8 cellular contexts compared by ENCODE assay signal in genomic region chrX:39149761-39150160, GRCh38.
DNase-seq lines count a peak whose midpoint lies in the region; ATAC-seq and TF ChIP-seq lines count a peak whose summit lies in the region.

No MANE protein-coding gene starts in this region.

- H3K27ac ChIP-seq in ascending aorta (no peak overlapping the region), iPS-18a (ENCODE audit: low read length) (no peak overlapping the region)

- H3K4me1 ChIP-seq in ascending aorta (no peaks in the 10 kb centered on the region), iPS-18a (ENCODE audit: control insufficient read depth, low read depth, low read length) (peaks cover 9% of the 10 kb centered on the region)

- DNase-seq in COLO829 (ENCODE audit: low spot score) (peak; percentile 37), HuH-7 (ENCODE audit: low spot score) (peak; percentile 34), ascending aorta (ENCODE audit: low spot score in 2 of 2) (peak in 1 of 2 donors; percentile 83), NCI-H446 treated with DMSO at 0.1 percent for 48 hours (lab: John Stamatoyannopoulos, UW) (no peak)
- DNase-seq in stimulated activated CD4-positive, alpha-beta T cell treated with anti-CD3 and anti-CD28 coated beads, Interleukin-12 subunit alpha, Interleukin-12 subunit beta, amount 100 ng/mL, for 48 hours (ENCODE audit: low read depth in 2 of 3, low spot score in 1 of 3), result peak; percentile 19 to 60 (median 46)

- H3K9me3 ChIP-seq in ascending aorta (no peaks in the 10 kb centered on the region), iPS-18a (ENCODE audit: control insufficient read depth, low read depth, low read length) (peaks cover 24% of the 10 kb centered on the region)

- intact Hi-C loops in ascending aorta (cut with DNase I), result loop anchor here (2.0 kb wide), 1 partner anchor 381 kb away; no protein-coding TSS in a partner anchor

- peak; percentile 75 for ATAC-seq in SK-N-SH treated with all-trans-retinoic acid at 6 μM for 48 hours
- no peak for ATAC-seq in HG03196 (IDR thresholded peaks at IDR 0.05; ENCODE audit: unreplicated experiment)

- H3K4me3 ChIP-seq in ascending aorta (no peak overlapping the region), iPS-18a (ENCODE audit: low read length) (peak overlapping the region; percentile 7)

- H3K27me3 ChIP-seq in ascending aorta (no peaks in the 10 kb centered on the region), iPS-18a (ENCODE audit: control insufficient read depth, insufficient read depth, low read length) (no peaks in the 10 kb centered on the region)

- no peaks in the 10 kb centered on the region for H3K36me3 ChIP-seq in ascending aorta
- no peaks in the 10 kb centered on the region for H3K36me3 ChIP-seq in iPS-18a (ENCODE audit: control insufficient read depth, low read depth, low read length)

- TF ChIP-seq CTCF in ascending aorta (IDR thresholded peaks at IDR 0.05), result peak; percentile 59 to 70 (median 65)

- H3K9ac ChIP-seq in iPS-18a (ENCODE audit: low read length), result no peak overlapping the region

TF ChIP-seq in SK-N-SH treated with all-trans-retinoic acid at 6 μM for 48 hours, 23 proteins besides CTCF, POLR2A, EP300 and RAD21:
- TF ChIP-seq TSHZ2 (CRISPR knock-in tag; IDR thresholded peaks at IDR 0.05), result no peak
- TF ChIP-seq ISL1 (CRISPR knock-in tag; IDR thresholded peaks at IDR 0.05), result no peak
- no peak for TF ChIP-seq ESRRG (CRISPR knock-in tag; IDR thresholded peaks at IDR 0.05)
- no peak for TF ChIP-seq ZC3H10 (CRISPR knock-in tag; IDR thresholded peaks at IDR 0.05)
- TF ChIP-seq GLIS3 (CRISPR knock-in tag; IDR thresholded peaks at IDR 0.05), result no peak
- no peak for TF ChIP-seq PPARA (CRISPR knock-in tag; IDR thresholded peaks at IDR 0.05; ENCODE audit: borderline replicate concordance)
- no peak for TF ChIP-seq RARB (CRISPR knock-in tag; IDR thresholded peaks at IDR 0.05)
- no peak for TF ChIP-seq ZFP3 (CRISPR knock-in tag; IDR thresholded peaks at IDR 0.05)
- TF ChIP-seq TOX (CRISPR knock-in tag; IDR thresholded peaks at IDR 0.05; ENCODE audit: borderline replicate concordance), result no peak
- TF ChIP-seq POU6F1 (CRISPR knock-in tag; IDR thresholded peaks at IDR 0.05; ENCODE audit: borderline replicate concordance, low read depth), result no peak
- no peak for TF ChIP-seq ZNF70 (CRISPR knock-in tag; IDR thresholded peaks at IDR 0.05)
- TF ChIP-seq BACH2 (CRISPR knock-in tag; IDR thresholded peaks at IDR 0.05; ENCODE audit: borderline replicate concordance), result no peak
- no peak for TF ChIP-seq CSDC2 (CRISPR knock-in tag; IDR thresholded peaks at IDR 0.05)
TF ChIP-seq in SK-N-SH treated with all-trans-retinoic acid at 6 μM for 48 hours: peak in this region for 0.
